ENCODE assay signal across 21 cellular contexts in genomic region chr9:77375956-77376532, GRCh38.
DNase-seq lines count a peak whose midpoint lies in the region; FAIRE-seq and TF ChIP-seq lines count a peak whose summit lies in the region.
"Had no signal": no experiment of that assay in that cellular context is flagged by ENCODE, and none has a peak within 500 bp of the region (broad histone marks: within the 10 kb centered on the region; RNA-seq: fewer than 3 reads in every experiment).

No MANE protein-coding gene starts in this region.

- no peaks in the 10 kb centered on the region for H3K79me1 ChIP-seq in neuronal stem cell (ENCODE audit: low read depth, low read length)

- H3K36me3 ChIP-seq in NT2/D1 (ENCODE audit: insufficient read depth, insufficient read length, low read length), result peaks cover 4% of the 10 kb centered on the region
- peaks cover 3 to 4% of the 10 kb centered on the region in 2 donors for H3K36me3 ChIP-seq in neuronal stem cell (replicated peaks in 1 of 2; ENCODE audit: control insufficient read depth in 2 of 2, insufficient read depth in 2 of 2, low read length in 2 of 2)
- H3K36me3 ChIP-seq: brain microvascular endothelial cell had no signal

- no peaks in the 10 kb centered on the region for H3K27me3 ChIP-seq in NT2/D1 (ENCODE audit: insufficient read depth, insufficient read length)
- no peaks in the 10 kb centered on the region for H3K27me3 ChIP-seq in neuronal stem cell (ENCODE audit: control insufficient read depth in 3 of 3, insufficient read depth in 3 of 3, low read depth in 1 of 3, low read length in 3 of 3)
- H3K27me3 ChIP-seq: BE2C, brain microvascular endothelial cell, hepatocyte, transverse colon had no signal

- H3K14ac ChIP-seq in neuronal stem cell (ENCODE audit: low read length), result no peak overlapping the region

- H3K4me2 ChIP-seq in neuronal stem cell (ENCODE audit: insufficient read depth, low read length, poor library complexity, severe bottlenecking), result no peak overlapping the region
- H3K4me2 ChIP-seq: hepatocyte had no signal

- H3K27ac ChIP-seq in neuronal stem cell (replicated peaks; ENCODE audit: low read length), result peak overlapping the region; percentile 69
- H3K27ac ChIP-seq: brain microvascular endothelial cell, hepatocyte, SK-N-MC, transverse colon had no signal

- H3K4me3 ChIP-seq in NT2/D1 (ENCODE audit: insufficient read length, low read depth) (no peak overlapping the region), neuronal stem cell (ENCODE audit: low read length in 2 of 2) (no peak overlapping the region)
- H3K4me3 ChIP-seq: hepatocyte, SK-N-MC, transverse colon had no signal

- no peak overlapping the region for H3K9ac ChIP-seq in NT2/D1 (ENCODE audit: insufficient read length, low read depth)
- H3K9ac ChIP-seq in neuronal stem cell (ENCODE audit: low read depth, low read length, poor library complexity), result no peak overlapping the region

- no peak overlapping the region for H3K23ac ChIP-seq in neuronal stem cell (ENCODE audit: low read depth, low read length, poor library complexity)

- H2BK5ac ChIP-seq in neuronal stem cell (ENCODE audit: low read length), result no peak overlapping the region

- peak; percentile 88 for FAIRE-seq in H54 (lab: Jason Lieb, UNC)
- FAIRE-seq: GM18507 had no signal

- H2BK12ac ChIP-seq in neuronal stem cell (ENCODE audit: low read length), result no peak overlapping the region

- no peak overlapping the region for H3K18ac ChIP-seq in neuronal stem cell (ENCODE audit: low read length)

- H2BK15ac ChIP-seq in neuronal stem cell (ENCODE audit: low read length), result no peak overlapping the region

- H3K9me3 ChIP-seq in NT2/D1 (ENCODE audit: insufficient read depth, low read length) (no peaks in the 10 kb centered on the region), neuronal stem cell (replicated peaks in 1 of 2; ENCODE audit: control insufficient read depth in 2 of 2, insufficient read depth in 1 of 2, low read depth in 1 of 2, low read length in 2 of 2) (no peaks in the 10 kb centered on the region)
- H3K9me3 ChIP-seq: BE2C, transverse colon had no signal

- no peak overlapping the region for H4K91ac ChIP-seq in neuronal stem cell (ENCODE audit: low read depth, low read length, poor library complexity)

- no peak for TF ChIP-seq POLR2A in H54 (IDR thresholded peaks at IDR 0.05; ENCODE audit: low read depth, low read length)

- H2AFZ ChIP-seq in neuronal stem cell (ENCODE audit: low read length), result no peak overlapping the region
- H2AFZ ChIP-seq: hepatocyte had no signal

- no peak overlapping the region for H2BK120ac ChIP-seq in neuronal stem cell (ENCODE audit: low read depth, low read length)

- H2AK5ac ChIP-seq in neuronal stem cell (ENCODE audit: low read depth, low read length), result no peak overlapping the region

- no peaks in the 10 kb centered on the region for H3K4me1 ChIP-seq in NT2/D1 (ENCODE audit: insufficient read depth, insufficient read length)
- H3K4me1 ChIP-seq in neuronal stem cell (ENCODE audit: control insufficient read depth in 2 of 2, insufficient read depth in 1 of 2, low read depth in 1 of 2, low read length in 2 of 2), result peaks cover 0 to 3% of the 10 kb centered on the region in 2 donors
- H3K4me1 ChIP-seq: BE2C, transverse colon had no signal

- H3K4ac ChIP-seq in neuronal stem cell (ENCODE audit: low read length), result no peak overlapping the region

- DNase-seq in H54 (ENCODE audit: insufficient read length, low spot score), result no peak
- DNase-seq in NT2/D1 (ENCODE audit: low read depth, low spot score), result peak; percentile 49
- DNase-seq in fibroblast of gingiva (ENCODE audit: low read depth), result peak; percentile 8
- peak; percentile 33 for DNase-seq in neuronal stem cell (ENCODE audit: low spot score)
- DNase-seq in DMS153 treated with DMSO at 0.1 percent for 48 hours (lab: John Stamatoyannopoulos, UW; ENCODE audit: unreplicated experiment), result no peak
- no peak for DNase-seq in activated T-cell treated with anti-CD3 and anti-CD28 coated beads for 4 hours
- DNase-seq in activated T-cell treated with anti-CD3 and anti-CD28 coated beads, Interleukin-2, amount 50 U/mL, for 48 hours, result no peak
- DNase-seq in MV-4-11 (lab: John Stamatoyannopoulos, UW), result no peak
- DNase-seq: activated CD4-positive, alpha-beta T cell treated with anti-CD3 and anti-CD28 coated beads for 48 hours; activated naive CD4-positive, alpha-beta T cell treated with anti-CD3 and anti-CD28 coated beads, Interleukin-2, amount 50 U/mL, for 16 hours; BE2C; brain microvascular endothelial cell; midbrain; NCI-H1694; NCI-H526; stimulated activated naive CD8-positive, alpha-beta T cell treated with anti-CD3 and anti-CD28 coated beads, Interleukin-15, Interleukin-2, amounts not matched to agents 100 U/mL and 50 U/mL, for 24 hours; T1000; transverse colon had no signal

- no CpG with 5 or more reads among the region's 6 CpGs for WGBS in neuronal stem cell (ENCODE audit: extremely low coverage in 2 of 2, insufficient read length in 2 of 2, insufficient replicate concordance in 1 of 2), 2 donors

- no peak overlapping the region for H4K8ac ChIP-seq in neuronal stem cell (ENCODE audit: low read depth, low read length)

Comparison
In these comparisons a context has a peak if more than half of its experiments do, and no peak if none do; other contexts are left out.
1. DNase-seq: peak in NT2/D1 (single experiment), fibroblast of gingiva (single experiment) and neuronal stem cell (single experiment); none in H54 (single experiment), DMS153 treated with DMSO at 0.1 percent for 48 hours (single experiment), activated T-cell treated with anti-CD3 and anti-CD28 coated beads for 4 hours (single experiment), activated T-cell treated with anti-CD3 and anti-CD28 coated beads, Interleukin-2, amount 50 U/mL, for 48 hours (0 of 2) and MV-4-11 (single experiment).